In genomic region chr1:234980657-234981396, GRCh38 we compare ENCODE assay signal across 9 cellular contexts.
DNase-seq lines count a peak whose midpoint lies in the region; ATAC-seq and TF ChIP-seq lines count a peak whose summit lies in the region.
"Had no signal": no experiment of that assay in that cellular context is flagged by ENCODE, and none has a peak within 500 bp of the region (broad histone marks: within the 10 kb centered on the region; RNA-seq: fewer than 3 reads in every experiment).

No MANE protein-coding gene starts in this region.

- peak overlapping the region; percentile 86 for H3K27ac Mint-ChIP-seq in activated naive CD4-positive, alpha-beta T cell treated with anti-CD3 and anti-CD28 coated beads, Interleukin-2, amount 10 ng/mL, durations not matched to agents 7 days and 5 days

- H3K4me3 ChIP-seq in retinal pigment epithelial cell (ENCODE audit: low read length) (no peak overlapping the region), aorta (ENCODE audit: low read length in 2 of 2) (no peak overlapping the region)
- H3K4me3 ChIP-seq: SK-N-MC had no signal

- peak overlapping the region; percentile 97 to 98 for H3K27ac ChIP-seq in aorta (ENCODE audit: low read depth in 1 of 2, low read length in 2 of 2)
- H3K27ac ChIP-seq: SK-N-MC had no signal

- TF ChIP-seq CTCF in retinal pigment epithelial cell (conservative IDR thresholded peaks at IDR 0.05; ENCODE audit: low read depth, low read length) = no peak

- H3K4me1 ChIP-seq in aorta (ENCODE audit: control insufficient read depth in 1 of 2, insufficient read depth in 2 of 2, low read length in 2 of 2) = peaks cover 7 to 10% of the 10 kb centered on the region in 2 donors

- H3K4me3 Mint-ChIP-seq in activated naive CD4-positive, alpha-beta T cell treated with anti-CD3 and anti-CD28 coated beads, Interleukin-2, amount 10 ng/mL, durations not matched to agents 7 days and 5 days = peak overlapping the region; percentile 52

- CTCF ChIA-PET in activated naive CD4-positive, alpha-beta T cell treated with anti-CD3 and anti-CD28 coated beads, Interleukin-2, amount 10 ng/mL, durations not matched to agents 7 days and 5 days (lab: Charles Lee) = interaction anchor here (0.8 to 3.0 kb wide), 8 partner anchors 10 to 482 kb away, joined by 3 to 16 read pairs (median 6); no protein-coding TSS in a partner anchor

- H3K9me3 ChIP-seq in aorta (ENCODE audit: control insufficient read depth, low read length) = no peaks in the 10 kb centered on the region

- peak; percentile 97 for DNase-seq in GF-D8 (lab: John Stamatoyannopoulos, UW)
- DNase-seq in SK-MEL-5 (ENCODE audit: low read depth, low spot score) = peak; percentile 9
- DNase-seq in activated naive CD4-positive, alpha-beta T cell treated with anti-CD3 and anti-CD28 coated beads, Interleukin-2, amount 10 ng/mL, durations not matched to agents 7 days and 5 days = peak; percentile 69
- DNase-seq in Right ventricle myocardium superior = peak; percentile 87
- DNase-seq in retinal pigment epithelial cell (ENCODE audit: low read depth) = peak; percentile 69
- DNase-seq in aorta = peak; percentile 95
- no peak for DNase-seq in DMS153 treated with DMSO at 0.1 percent for 48 hours (lab: John Stamatoyannopoulos, UW; ENCODE audit: unreplicated experiment)

- 2 to 5% methylated on average over 18 of the region's 18 CpGs for WGBS in aorta, 2 donors

- peaks cover 67% of the 10 kb centered on the region for H3K4me1 Mint-ChIP-seq in activated naive CD4-positive, alpha-beta T cell treated with anti-CD3 and anti-CD28 coated beads, Interleukin-2, amount 10 ng/mL, durations not matched to agents 7 days and 5 days

- H3K36me3 ChIP-seq in aorta (ENCODE audit: control insufficient read depth in 1 of 2, insufficient read depth in 2 of 2, low read length in 1 of 2) = no peaks in the 10 kb centered on the region

- peak; percentile 39 for ATAC-seq in HG02798 (IDR thresholded peaks at IDR 0.05; ENCODE audit: poor library complexity, unreplicated experiment)
- peak; percentile 76 for ATAC-seq in Right ventricle myocardium superior (ENCODE audit: poor library complexity)
- peak; percentile 90 for ATAC-seq in aorta (ENCODE audit: low FRiP score)

- no peaks in the 10 kb centered on the region for H3K36me3 Mint-ChIP-seq in activated naive CD4-positive, alpha-beta T cell treated with anti-CD3 and anti-CD28 coated beads, Interleukin-2, amount 10 ng/mL, durations not matched to agents 7 days and 5 days

- in situ Hi-C loops in SK-MEL-5 (cut with HindIII; ENCODE audit: low pct_unique_long_range_greater_than_20kb, low sequenced_read_pairs) = no loop called here

- no peaks in the 10 kb centered on the region for H3K9me3 Mint-ChIP-seq in activated naive CD4-positive, alpha-beta T cell treated with anti-CD3 and anti-CD28 coated beads, Interleukin-2, amount 10 ng/mL, durations not matched to agents 7 days and 5 days

- intact Hi-C loops in Right ventricle myocardium superior (cut with DNase I) (loop anchor here (5.0 kb wide), 1 partner anchor 259 kb away; no protein-coding TSS in a partner anchor), aorta (cut with DNase I) (loop anchor here (2.0 to 5.0 kb wide), 7 partner anchors 59 to 484 kb away; partner anchors contain the start of gene IRF2BP2 (in 1 of the 2))

- no peaks in the 10 kb centered on the region for H3K27me3 Mint-ChIP-seq in activated naive CD4-positive, alpha-beta T cell treated with anti-CD3 and anti-CD28 coated beads, Interleukin-2, amount 10 ng/mL, durations not matched to agents 7 days and 5 days

- no peaks in the 10 kb centered on the region for H3K27me3 ChIP-seq in aorta (ENCODE audit: control insufficient read depth in 1 of 2, insufficient read depth in 2 of 2, low read length in 1 of 2)

Comparison
In these comparisons a context has a peak if more than half of its experiments do, and no peak if none do; other contexts are left out.
1. ATAC-seq: peak in every context shown above with its lines; median percentile 90 in aorta; 76 in Right ventricle myocardium superior; 39 in HG02798.